In the genomic region with DNA sequence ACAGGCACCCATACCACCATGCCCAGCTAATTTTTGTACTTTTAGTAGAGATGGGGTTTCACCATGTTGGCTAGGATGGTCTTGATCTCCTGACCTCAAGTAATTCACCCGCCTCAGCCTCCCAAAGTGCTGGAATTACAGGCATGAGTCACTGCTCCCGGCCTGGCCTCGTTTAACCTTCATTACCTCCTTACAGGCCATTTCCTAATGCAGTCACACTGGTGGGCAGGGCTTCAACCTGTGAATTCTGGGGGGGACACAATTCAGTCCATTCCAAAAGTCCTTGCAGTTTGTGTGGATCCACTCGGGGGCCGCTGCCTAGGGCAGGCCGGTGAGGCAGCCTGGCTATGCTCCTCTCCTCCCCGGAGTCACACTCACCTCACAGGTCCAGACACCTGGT, we compare ENCODE assay signal across 22 cellular contexts.
DNase-seq lines count a peak whose midpoint lies in the region; ATAC-seq and TF ChIP-seq lines count a peak whose summit lies in the region.
"Had no signal": no experiment of that assay in that cellular context is flagged by ENCODE, and none has a peak within 500 bp of the region (broad histone marks: within the 10 kb centered on the region; RNA-seq: fewer than 3 reads in every experiment).

No MANE protein-coding gene starts in this region.

- ATAC-seq in WTC11 = peak; percentile 8; the same call in 1 of the 2 replicates
- no peak for ATAC-seq in stimulated activated effector memory CD8-positive, alpha-beta T cell treated with anti-CD3 and anti-CD28 coated beads, Interleukin-12 subunit alpha, Interleukin-12 subunit beta, amount 100 ng/mL, for 72 hours
- no peak for ATAC-seq in GM21786 (IDR thresholded peaks at IDR 0.05; ENCODE audit: unreplicated experiment)
- ATAC-seq in HG02870 (IDR thresholded peaks at IDR 0.05; ENCODE audit: unreplicated experiment) = no peak
- ATAC-seq: activated CD4-positive, CD25-positive, alpha-beta regulatory T cell treated with anti-CD3 and anti-CD28 coated beads, Interleukin-2, amount 50 U/mL, for 24 hours; body of pancreas; PC-3 had no signal

- CTCF ChIA-PET in WTC11 (lab: Charles Lee) = interaction anchor here (0.9 kb wide), 1 partner anchor 45 kb away, joined by 3 read pairs; no protein-coding TSS in a partner anchor

- DNase-seq in activated T-cell treated with anti-CD3 and anti-CD28 coated beads, Interleukin-2, amount 50 U/mL, for 24 hours = peak; percentile 20
- no peak for DNase-seq in activated T-cell treated with anti-CD3 and anti-CD28 coated beads, Interleukin-2, amount 50 U/mL, for 1 hour
- no peak for DNase-seq in WTC11 (ENCODE audit: low spot score)
- peak; percentile 44 for DNase-seq in fibroblast of peridontal ligament (ENCODE audit: extremely low read depth)
- DNase-seq in stimulated activated effector memory CD8-positive, alpha-beta T cell treated with anti-CD3 and anti-CD28 coated beads, Interleukin-12 subunit alpha, Interleukin-12 subunit beta, amount 100 ng/mL, for 72 hours (ENCODE audit: low spot score in 2 of 2) = no peak
- no peak for DNase-seq in stimulated activated naive CD4-positive, alpha-beta T cell treated with Interleukin-2 at 50 U/mL for 16 hours (lab: John Stamatoyannopoulos, UW)
- DNase-seq: body of pancreas; DMS79 treated with DMSO at 0.1 percent for 48 hours; immature natural killer cell; KG1; NCI-H1417; NCI-H2081; NCI-H2227 treated with DMSO at 0.1 percent for 48 hours; NCI-H526; nephron progenitor cell; PC-3; stimulated activated naive CD8-positive, alpha-beta T cell treated with anti-CD3 and anti-CD28 coated beads, Interleukin-15, Interleukin-2, amounts not matched to agents 100 U/mL and 50 U/mL, for 24 hours had no signal

- peaks cover 2% of the 10 kb centered on the region for H3K27me3 Mint-ChIP-seq in activated T-cell treated with anti-CD3 and anti-CD28 coated beads, Interleukin-2, amount 50 U/mL, for 24 hours
- H3K27me3 Mint-ChIP-seq in WTC11 (ENCODE audit: low read depth) = peaks cover 20% of the 10 kb centered on the region

- no peak overlapping the region for H3K27ac Mint-ChIP-seq in activated T-cell treated with anti-CD3 and anti-CD28 coated beads, Interleukin-2, amount 50 U/mL, for 24 hours
- no peak overlapping the region; the same call in 1 of the 2 replicates for H3K27ac Mint-ChIP-seq in WTC11
- H3K27ac Mint-ChIP-seq in stimulated activated effector memory CD8-positive, alpha-beta T cell treated with anti-CD3 and anti-CD28 coated beads, Interleukin-12 subunit alpha, Interleukin-12 subunit beta, amount 100 ng/mL, for 72 hours = peak overlapping the region; percentile 27
- H3K27ac Mint-ChIP-seq: dendritic cell treated with granulocyte-macrophage colony-stimulating factor and Interleukin-4, amounts not matched to agents 40 ng/mL and 50 ng/mL, for 4 days; immature natural killer cell; nephron progenitor cell had no signal

- H3K4me1 Mint-ChIP-seq in activated T-cell treated with anti-CD3 and anti-CD28 coated beads, Interleukin-2, amount 50 U/mL, for 24 hours (ENCODE audit: low read depth) = peaks cover 3% of the 10 kb centered on the region
- H3K4me1 Mint-ChIP-seq in WTC11 = peaks cover 74% of the 10 kb centered on the region
- no peaks in the 10 kb centered on the region for H3K4me1 Mint-ChIP-seq in stimulated activated effector memory CD8-positive, alpha-beta T cell treated with anti-CD3 and anti-CD28 coated beads, Interleukin-12 subunit alpha, Interleukin-12 subunit beta, amount 100 ng/mL, for 72 hours
- H3K4me1 Mint-ChIP-seq: central memory CD8-positive, alpha-beta T cell; immature natural killer cell had no signal

- no peak overlapping the region for H3K4me3 Mint-ChIP-seq in activated T-cell treated with anti-CD3 and anti-CD28 coated beads, Interleukin-2, amount 50 U/mL, for 24 hours
- no peak overlapping the region for H3K4me3 Mint-ChIP-seq in WTC11
- H3K4me3 Mint-ChIP-seq in stimulated activated effector memory CD8-positive, alpha-beta T cell treated with anti-CD3 and anti-CD28 coated beads, Interleukin-12 subunit alpha, Interleukin-12 subunit beta, amount 100 ng/mL, for 72 hours = no peak overlapping the region
- H3K4me3 Mint-ChIP-seq: central memory CD8-positive, alpha-beta T cell; dendritic cell treated with granulocyte-macrophage colony-stimulating factor and Interleukin-4, amounts not matched to agents 40 ng/mL and 50 ng/mL, for 4 days; immature natural killer cell; nephron progenitor cell had no signal

- POLR2A ChIA-PET in WTC11 (lab: Charles Lee) = no interaction called here

- H3K9me3 Mint-ChIP-seq in activated T-cell treated with anti-CD3 and anti-CD28 coated beads, Interleukin-2, amount 50 U/mL, for 24 hours = no peaks in the 10 kb centered on the region
- peaks cover 22% of the 10 kb centered on the region for H3K9me3 Mint-ChIP-seq in WTC11
- H3K9me3 Mint-ChIP-seq in stimulated activated effector memory CD8-positive, alpha-beta T cell treated with anti-CD3 and anti-CD28 coated beads, Interleukin-12 subunit alpha, Interleukin-12 subunit beta, amount 100 ng/mL, for 72 hours = no peaks in the 10 kb centered on the region
- H3K9me3 Mint-ChIP-seq: central memory CD8-positive, alpha-beta T cell; dendritic cell treated with granulocyte-macrophage colony-stimulating factor and Interleukin-4, amounts not matched to agents 40 ng/mL and 50 ng/mL, for 4 days; immature natural killer cell had no signal

- no peak for TF ChIP-seq CTCF in WTC11 (IDR thresholded peaks at IDR 0.05)

- H3K36me3 Mint-ChIP-seq in activated T-cell treated with anti-CD3 and anti-CD28 coated beads, Interleukin-2, amount 50 U/mL, for 24 hours (ENCODE audit: low read depth) = no peaks in the 10 kb centered on the region
- peaks cover 23% of the 10 kb centered on the region for H3K36me3 Mint-ChIP-seq in WTC11
- no peaks in the 10 kb centered on the region for H3K36me3 Mint-ChIP-seq in stimulated activated effector memory CD8-positive, alpha-beta T cell treated with anti-CD3 and anti-CD28 coated beads, Interleukin-12 subunit alpha, Interleukin-12 subunit beta, amount 100 ng/mL, for 72 hours
- H3K36me3 Mint-ChIP-seq: immature natural killer cell had no signal

TF ChIP-seq in WTC11, 78 proteins besides CTCF, POLR2A, EP300 and RAD21 (continues in another document):
- TF ChIP-seq ESRRA (CRISPR knock-in tag; IDR thresholded peaks at IDR 0.05; ENCODE audit: borderline replicate concordance) (no peak), ZNF396 (CRISPR knock-in tag; IDR thresholded peaks at IDR 0.05; ENCODE audit: borderline replicate concordance) (no peak), SMAD3 (CRISPR knock-in tag; IDR thresholded peaks at IDR 0.05; ENCODE audit: borderline replicate concordance) (no peak), MYBL2 (CRISPR knock-in tag; IDR thresholded peaks at IDR 0.05) (no peak), NFYB (CRISPR knock-in tag; conservative IDR thresholded peaks at IDR 0.05; ENCODE audit: low read depth) (no peak), RORB (CRISPR knock-in tag; IDR thresholded peaks at IDR 0.05) (no peak), EMX1 (CRISPR knock-in tag; IDR thresholded peaks at IDR 0.05) (no peak)
- TF ChIP-seq, protein P1, sequence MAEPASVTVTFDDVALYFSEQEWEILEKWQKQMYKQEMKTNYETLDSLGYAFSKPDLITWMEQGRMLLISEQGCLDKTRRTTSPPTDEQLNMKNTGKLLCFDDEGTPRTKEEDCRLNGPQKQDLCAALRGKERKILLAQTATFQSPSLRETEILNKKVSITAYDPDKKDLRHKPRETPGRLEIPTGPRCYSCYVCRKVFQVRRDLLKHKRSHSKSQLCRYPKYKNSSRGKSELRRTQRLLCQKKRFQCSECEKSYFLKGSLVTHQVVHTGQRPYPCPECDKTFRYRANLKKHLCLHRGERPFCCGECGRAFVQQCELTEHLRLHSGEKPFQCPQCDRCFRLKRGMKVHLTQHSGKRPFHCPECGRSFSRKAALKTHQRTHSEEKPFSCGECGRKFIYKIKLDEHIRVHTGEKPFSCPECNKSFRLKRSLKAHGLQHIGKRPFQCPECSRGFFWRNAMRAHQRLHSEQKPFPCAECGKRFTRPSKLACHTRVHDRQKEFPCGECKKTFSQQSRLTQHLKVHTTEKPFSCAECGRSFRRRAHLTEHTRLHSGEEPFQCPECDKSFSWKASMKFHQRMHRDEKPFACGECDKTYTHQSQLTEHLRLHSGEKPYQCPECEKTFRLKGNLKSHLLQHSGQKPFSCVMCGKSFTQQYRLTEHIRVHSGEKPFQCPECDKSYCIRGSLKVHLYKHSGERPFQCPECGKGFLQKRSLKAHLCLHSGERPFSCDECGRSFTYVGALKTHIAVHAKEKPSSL (CRISPR knock-in tag; conservative IDR thresholded peaks at IDR 0.05) = no peak
- TF ChIP-seq, protein P2, sequence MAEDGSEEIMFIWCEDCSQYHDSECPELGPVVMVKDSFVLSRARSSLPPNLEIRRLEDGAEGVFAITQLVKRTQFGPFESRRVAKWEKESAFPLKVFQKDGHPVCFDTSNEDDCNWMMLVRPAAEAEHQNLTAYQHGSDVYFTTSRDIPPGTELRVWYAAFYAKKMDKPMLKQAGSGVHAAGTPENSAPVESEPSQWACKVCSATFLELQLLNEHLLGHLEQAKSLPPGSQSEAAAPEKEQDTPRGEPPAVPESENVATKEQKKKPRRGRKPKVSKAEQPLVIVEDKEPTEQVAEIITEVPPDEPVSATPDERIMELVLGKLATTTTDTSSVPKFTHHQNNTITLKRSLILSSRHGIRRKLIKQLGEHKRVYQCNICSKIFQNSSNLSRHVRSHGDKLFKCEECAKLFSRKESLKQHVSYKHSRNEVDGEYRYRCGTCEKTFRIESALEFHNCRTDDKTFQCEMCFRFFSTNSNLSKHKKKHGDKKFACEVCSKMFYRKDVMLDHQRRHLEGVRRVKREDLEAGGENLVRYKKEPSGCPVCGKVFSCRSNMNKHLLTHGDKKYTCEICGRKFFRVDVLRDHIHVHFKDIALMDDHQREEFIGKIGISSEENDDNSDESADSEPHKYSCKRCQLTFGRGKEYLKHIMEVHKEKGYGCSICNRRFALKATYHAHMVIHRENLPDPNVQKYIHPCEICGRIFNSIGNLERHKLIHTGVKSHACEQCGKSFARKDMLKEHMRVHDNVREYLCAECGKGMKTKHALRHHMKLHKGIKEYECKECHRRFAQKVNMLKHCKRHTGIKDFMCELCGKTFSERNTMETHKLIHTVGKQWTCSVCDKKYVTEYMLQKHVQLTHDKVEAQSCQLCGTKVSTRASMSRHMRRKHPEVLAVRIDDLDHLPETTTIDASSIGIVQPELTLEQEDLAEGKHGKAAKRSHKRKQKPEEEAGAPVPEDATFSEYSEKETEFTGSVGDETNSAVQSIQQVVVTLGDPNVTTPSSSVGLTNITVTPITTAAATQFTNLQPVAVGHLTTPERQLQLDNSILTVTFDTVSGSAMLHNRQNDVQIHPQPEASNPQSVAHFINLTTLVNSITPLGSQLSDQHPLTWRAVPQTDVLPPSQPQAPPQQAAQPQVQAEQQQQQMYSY (CRISPR knock-in tag; IDR thresholded peaks at IDR 0.05) = no peak

Comparison
In these comparisons a context has a peak if more than half of its experiments do, and no peak if none do; other contexts are left out.
1. DNase-seq: peak in activated T-cell treated with anti-CD3 and anti-CD28 coated beads, Interleukin-2, amount 50 U/mL, for 24 hours (single experiment) and fibroblast of peridontal ligament (single experiment); none in activated T-cell treated with anti-CD3 and anti-CD28 coated beads, Interleukin-2, amount 50 U/mL, for 1 hour (single experiment), WTC11 (single experiment), stimulated activated effector memory CD8-positive, alpha-beta T cell treated with anti-CD3 and anti-CD28 coated beads, Interleukin-12 subunit alpha, Interleukin-12 subunit beta, amount 100 ng/mL, for 72 hours (0 of 2) and stimulated activated naive CD4-positive, alpha-beta T cell treated with Interleukin-2 at 50 U/mL for 16 hours (single experiment).